ENCODE assay signal across 8 cellular contexts in the genomic region with DNA sequence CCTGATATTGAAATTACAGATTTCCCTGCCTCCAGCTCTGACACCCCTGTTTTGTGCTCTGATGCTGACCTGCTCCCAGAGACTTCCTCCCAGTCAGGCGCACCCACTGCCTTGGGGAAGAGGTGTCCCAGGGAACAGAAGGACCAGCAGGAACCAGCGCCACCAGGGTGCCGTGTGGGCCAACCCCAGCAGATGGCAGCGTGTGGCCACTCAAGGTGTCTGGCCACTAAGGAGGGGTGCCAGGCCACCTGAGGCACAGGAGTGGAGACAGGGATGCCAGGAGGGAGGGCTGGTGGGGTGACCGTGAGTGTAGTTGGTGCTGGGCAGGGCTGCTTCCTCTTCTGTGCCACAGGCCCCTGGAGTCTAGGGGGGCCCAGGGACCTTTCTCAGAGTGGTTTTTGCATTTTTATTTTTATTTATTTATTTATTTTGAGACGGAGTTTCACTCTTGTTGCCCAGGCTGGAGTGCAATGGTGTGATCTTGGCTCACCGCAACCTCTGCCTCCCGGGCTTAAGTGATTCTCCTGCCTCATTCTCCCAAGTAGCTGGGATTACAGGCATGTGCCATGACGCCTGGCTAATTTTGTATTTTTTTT. TPM values are rescaled to one million over a fixed set of nuclear protein-coding genes. Genes with fewer than 3 reads are reported as not detected.
DNase-seq lines count a peak whose midpoint lies in the region; ATAC-seq and TF ChIP-seq lines count a peak whose summit lies in the region.

No MANE protein-coding gene starts in this region.

- H3K4me1 Mint-ChIP-seq in activated CD4-positive, alpha-beta T cell treated with anti-CD3 and anti-CD28 coated beads for 36 hours, result peaks cover 2% of the 10 kb centered on the region
- peaks cover 13% of the 10 kb centered on the region for H3K4me1 Mint-ChIP-seq in type B pancreatic cell (ENCODE audit: unreplicated experiment)

- H3K27ac Mint-ChIP-seq in activated CD4-positive, alpha-beta T cell treated with anti-CD3 and anti-CD28 coated beads for 36 hours, result no peak overlapping the region
- H3K27ac Mint-ChIP-seq in type B pancreatic cell, result peak overlapping the region; percentile 73

- TF ChIP-seq CTCF in type B pancreatic cell (conservative IDR thresholded peaks at IDR 0.05), result peak; percentile 75

- H3K36me3 Mint-ChIP-seq in activated CD4-positive, alpha-beta T cell treated with anti-CD3 and anti-CD28 coated beads for 36 hours (ENCODE audit: low read depth), result no peaks in the 10 kb centered on the region
- H3K36me3 Mint-ChIP-seq in type B pancreatic cell, result no peaks in the 10 kb centered on the region

- ATAC-seq in GM18909 (IDR thresholded peaks at IDR 0.05; ENCODE audit: poor library complexity, unreplicated experiment) (peak; percentile 65), HG03565 (IDR thresholded peaks at IDR 0.05; ENCODE audit: unreplicated experiment) (no peak)
- ATAC-seq in activated CD4-positive, alpha-beta T cell treated with anti-CD3 and anti-CD28 coated beads for 36 hours, result peak; percentile 96

- DNase-seq in AG20443 (ENCODE audit: low spot score), result peak; percentile 34
- peak; percentile 21 for DNase-seq in NCI-H1105 treated with DMSO at 0.1 percent for 48 hours (lab: John Stamatoyannopoulos, UW)
- DNase-seq in activated CD4-positive, alpha-beta T cell treated with anti-CD3 and anti-CD28 coated beads for 36 hours, result peak; percentile 81
- peak; percentile 36 for DNase-seq in effector CD4-positive, alpha-beta T cell
- peak; percentile 69 for DNase-seq in mucosa of gallbladder (ENCODE audit: low spot score)
- no peak for DNase-seq in type B pancreatic cell (ENCODE audit: extremely low spot score, unreplicated experiment)

- no peaks in the 10 kb centered on the region for H3K27me3 Mint-ChIP-seq in activated CD4-positive, alpha-beta T cell treated with anti-CD3 and anti-CD28 coated beads for 36 hours
- H3K27me3 Mint-ChIP-seq in type B pancreatic cell, result no peaks in the 10 kb centered on the region

- H3K9me3 Mint-ChIP-seq in activated CD4-positive, alpha-beta T cell treated with anti-CD3 and anti-CD28 coated beads for 36 hours (ENCODE audit: low read depth), result no peaks in the 10 kb centered on the region
- H3K9me3 Mint-ChIP-seq in type B pancreatic cell, result no peaks in the 10 kb centered on the region

- intact Hi-C loops in activated CD4-positive, alpha-beta T cell treated with anti-CD3 and anti-CD28 coated beads for 36 hours (cut with DNase I, micrococcal nuclease), result loop anchor here (1.0 kb wide), 3 partner anchors 26 to 67 kb away; no protein-coding TSS in a partner anchor

- no peak overlapping the region for H3K4me3 Mint-ChIP-seq in activated CD4-positive, alpha-beta T cell treated with anti-CD3 and anti-CD28 coated beads for 36 hours
- H3K4me3 Mint-ChIP-seq in type B pancreatic cell, result peak overlapping the region; percentile 57

- CTCF ChIA-PET in activated CD4-positive, alpha-beta T cell treated with anti-CD3 and anti-CD28 coated beads for 36 hours (lab: Charles Lee), result interaction anchor here (1.5 to 3.0 kb wide), 3 partner anchors 26 to 69 kb away, joined by 3 to 20 read pairs (median 7); no protein-coding TSS in a partner anchor

- POLR2A ChIA-PET in activated CD4-positive, alpha-beta T cell treated with anti-CD3 and anti-CD28 coated beads for 36 hours (lab: Charles Lee), result no interaction called here

RNA-seq across cellular contexts. Expression of a gene that starts 56.0 kb away (rescaled TPM):
- total RNA-seq in activated CD4-positive, alpha-beta T cell treated with anti-CD3 and anti-CD28 coated beads for 36 hours, result not detected
- total RNA-seq in mucosa of gallbladder (not detected), type B pancreatic cell (ENCODE audit: low replicate concordance) (not detected in 2 replicates)

RNA-seq across cellular contexts. Expression of a gene that starts 59.6 kb away (rescaled TPM):
- 1,000 to 10,000 TPM; 2,106 to 2,969 TPM for total RNA-seq in activated CD4-positive, alpha-beta T cell treated with anti-CD3 and anti-CD28 coated beads for 36 hours
- 763 TPM for total RNA-seq in mucosa of gallbladder
- 969 and 1,228 TPM in 2 replicates for total RNA-seq in type B pancreatic cell (ENCODE audit: low replicate concordance)
